In genomic region chr16:72846594-72846993, GRCh38 we compare ENCODE assay signal across 16 cellular contexts.
A peak's percentile ranks its signal among the peaks of the same experiment; 100 is the strongest.
DNase-seq lines count a peak whose midpoint lies in the region; ATAC-seq and TF ChIP-seq lines count a peak whose summit lies in the region.
"Had no signal": no experiment of that assay in that cellular context is flagged by ENCODE, and none has a peak within 500 bp of the region (broad histone marks: within the 10 kb centered on the region; RNA-seq: fewer than 3 reads in every experiment).

No MANE protein-coding gene starts in this region.

- WGBS in neuronal stem cell (ENCODE audit: extremely low coverage in 2 of 2, insufficient read length in 2 of 2, insufficient replicate concordance in 1 of 2), 2 donors = no CpG with 5 or more reads among the region's 8 CpGs

- H2BK120ac ChIP-seq in neuronal stem cell (ENCODE audit: low read depth, low read length) = no peak overlapping the region

- DNase-seq in BE2C (no peak), coronary artery (ENCODE audit: low spot score) (peak; percentile 56), neuronal stem cell (ENCODE audit: low spot score) (no peak), vagina (ENCODE audit: extremely low spot score in 2 of 2) (no peak), substantia nigra (lab: John Stamatoyannopoulos, UW) (no peak)
- DNase-seq in activated T-cell treated with anti-CD3 and anti-CD28 coated beads, Interleukin-2, amount 50 U/mL, for 4 hours = no peak
- DNase-seq: KG1; NCI-H1105; NCI-H2171; NCI-H345; NCI-H774; NK-92 treated with Interleukin-12 subunit alpha and Interleukin-12 subunit beta, amount 100 ng/mL, for 24 hours had no signal

- no peak overlapping the region for H4K91ac ChIP-seq in neuronal stem cell (ENCODE audit: low read depth, low read length, poor library complexity)

- no peaks in the 10 kb centered on the region for H3K9me3 Mint-ChIP-seq in activated T-cell treated with anti-CD3 and anti-CD28 coated beads, Interleukin-2, amount 50 U/mL, for 4 hours
- H3K9me3 Mint-ChIP-seq: HFFc6 had no signal

- no peak overlapping the region for H4K8ac ChIP-seq in neuronal stem cell (ENCODE audit: low read depth, low read length)

- H3K36me3 ChIP-seq in BE2C (no peaks in the 10 kb centered on the region), neuronal stem cell (replicated peaks in 1 of 2; ENCODE audit: control insufficient read depth in 2 of 2, insufficient read depth in 2 of 2, low read length in 2 of 2) (peaks cover 0 to 5% of the 10 kb centered on the region in 2 donors), vagina (no peaks in the 10 kb centered on the region)

- no peak overlapping the region for H2BK12ac ChIP-seq in neuronal stem cell (ENCODE audit: low read length)

- H3K18ac ChIP-seq in neuronal stem cell (ENCODE audit: low read length) = peak overlapping the region; percentile 21

- H2AFZ ChIP-seq in neuronal stem cell (ENCODE audit: low read length) = no peak overlapping the region

- intact Hi-C loops in vagina (cut with DNase I) = loop anchor here (10.0 kb wide), 1 partner anchor 198 kb away; the partner anchor contains the start of gene ZFHX3

- no peak for ATAC-seq in HG02798 (IDR thresholded peaks at IDR 0.05; ENCODE audit: poor library complexity, unreplicated experiment)
- no peak for ATAC-seq in activated T-cell treated with anti-CD3 and anti-CD28 coated beads, Interleukin-2, amount 50 U/mL, for 4 hours

- H2BK15ac ChIP-seq in neuronal stem cell (ENCODE audit: low read length) = no peak overlapping the region

- H3K4me3 ChIP-seq in BE2C (ENCODE audit: low read depth, low read length) (no peak overlapping the region), coronary artery (no peak overlapping the region), neuronal stem cell (ENCODE audit: low read length in 2 of 2) (no peak overlapping the region), vagina (no peak overlapping the region)

- H3K4me1 Mint-ChIP-seq in activated T-cell treated with anti-CD3 and anti-CD28 coated beads, Interleukin-2, amount 50 U/mL, for 4 hours (ENCODE audit: low read depth) = peaks cover 10% of the 10 kb centered on the region

- H3K27ac ChIP-seq in C4-2B (peak overlapping the region; percentile 7; the same call in 1 of the 2 replicates), coronary artery (peak overlapping the region; percentile 97 to 99), neuronal stem cell (replicated peaks; ENCODE audit: low read length) (no peak overlapping the region), vagina (no peak overlapping the region), substantia nigra (ENCODE audit: low read depth, low read length, poor library complexity, severe bottlenecking) (no peak overlapping the region)

- H3K27me3 ChIP-seq in BE2C = no peaks in the 10 kb centered on the region
- H3K27me3 ChIP-seq in neuronal stem cell (ENCODE audit: control insufficient read depth in 3 of 3, insufficient read depth in 3 of 3, low read depth in 1 of 3, low read length in 3 of 3) = no peaks in the 10 kb centered on the region
- no peaks in the 10 kb centered on the region for H3K27me3 ChIP-seq in vagina

- H3K9me3 ChIP-seq in BE2C (no peaks in the 10 kb centered on the region), neuronal stem cell (replicated peaks in 1 of 2; ENCODE audit: control insufficient read depth in 2 of 2, insufficient read depth in 1 of 2, low read depth in 1 of 2, low read length in 2 of 2) (no peaks in the 10 kb centered on the region), vagina (no peaks in the 10 kb centered on the region)

- H3K4me2 ChIP-seq in neuronal stem cell (ENCODE audit: insufficient read depth, low read length, poor library complexity, severe bottlenecking) = no peak overlapping the region

- H3K4me1 ChIP-seq in BE2C (peaks cover 29% of the 10 kb centered on the region), neuronal stem cell (ENCODE audit: control insufficient read depth in 2 of 2, insufficient read depth in 1 of 2, low read depth in 1 of 2, low read length in 2 of 2) (peaks cover 38 to 45% of the 10 kb centered on the region in 2 donors), vagina (peaks cover 35% of the 10 kb centered on the region)

- no peaks in the 10 kb centered on the region for H3K36me3 Mint-ChIP-seq in activated T-cell treated with anti-CD3 and anti-CD28 coated beads, Interleukin-2, amount 50 U/mL, for 4 hours (ENCODE audit: insufficient read depth)

- H3K27me3 Mint-ChIP-seq in activated T-cell treated with anti-CD3 and anti-CD28 coated beads, Interleukin-2, amount 50 U/mL, for 4 hours (ENCODE audit: low read depth) = peaks cover 6% of the 10 kb centered on the region

- H3K4me3 Mint-ChIP-seq in activated T-cell treated with anti-CD3 and anti-CD28 coated beads, Interleukin-2, amount 50 U/mL, for 4 hours = no peak overlapping the region
- H3K4me3 Mint-ChIP-seq: CD14-positive monocyte, HFFc6 had no signal

- peak overlapping the region; percentile 33 for H2AK5ac ChIP-seq in neuronal stem cell (ENCODE audit: low read depth, low read length)

- no peak overlapping the region for H3K9ac ChIP-seq in neuronal stem cell (ENCODE audit: low read depth, low read length, poor library complexity)

- H3K23ac ChIP-seq in neuronal stem cell (ENCODE audit: low read depth, low read length, poor library complexity) = no peak overlapping the region

- TF ChIP-seq CTCF in BE2C (IDR thresholded peaks at IDR 0.05; ENCODE audit: low read depth, low read length) (0 out of 2 replicates have a peak, but pooled peaks have one; percentile 23), C4-2B (conservative IDR thresholded peaks at IDR 0.05) (no peak), coronary artery (IDR thresholded peaks at IDR 0.05) (no peak), vagina (IDR thresholded peaks at IDR 0.05) (no peak)

- H2BK5ac ChIP-seq in neuronal stem cell (ENCODE audit: low read length) = no peak overlapping the region

- TF ChIP-seq POLR2A in vagina (IDR thresholded peaks at IDR 0.05) = no peak

- no peaks in the 10 kb centered on the region for H3K79me1 ChIP-seq in neuronal stem cell (ENCODE audit: low read depth, low read length)

- H3K4ac ChIP-seq in neuronal stem cell (ENCODE audit: low read length) = no peak overlapping the region

- no peak overlapping the region for H3K14ac ChIP-seq in neuronal stem cell (ENCODE audit: low read length)

Comparison
In these comparisons a context has a peak if more than half of its experiments do, and no peak if none do; other contexts are left out.
1. H3K27ac ChIP-seq: peak in C4-2B (single experiment) and coronary artery (2 of 2); none in neuronal stem cell (single experiment), vagina (single experiment) and substantia nigra (single experiment).